In the genomic region with DNA sequence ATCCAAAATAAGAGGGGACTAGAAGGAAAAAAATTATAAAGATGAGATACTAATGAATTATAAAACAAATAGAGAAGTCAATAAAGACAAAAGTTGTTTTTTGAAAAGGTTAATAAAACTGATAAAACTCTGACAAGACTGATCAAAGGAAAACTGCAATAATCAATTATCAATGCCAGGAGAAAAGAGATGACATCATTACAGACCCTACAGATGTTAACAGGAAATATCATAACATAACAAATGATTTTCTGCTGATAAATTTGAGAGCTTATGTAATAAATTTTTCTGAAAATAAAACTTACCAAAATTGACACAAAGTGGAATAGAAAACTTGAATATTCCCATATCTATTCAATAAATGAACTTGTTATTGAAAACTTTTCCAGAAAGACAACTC, we compare ENCODE assay signal across 27 cellular contexts.
"Had no signal": no experiment of that assay in that cellular context is flagged by ENCODE, and none has a peak within 500 bp of the region (broad histone marks: within the 10 kb centered on the region; RNA-seq: fewer than 3 reads in every experiment).

No MANE protein-coding gene starts in this region.

- FAIRE-seq: urothelium cell line had no signal

- ATAC-seq: stimulated activated effector memory CD8-positive, alpha-beta T cell treated with anti-CD3 and anti-CD28 coated beads, Interleukin-12 subunit alpha, Interleukin-12 subunit beta, amount 100 ng/mL, for 72 hours; stimulated activated memory B cell treated with anti-CD40 and anti-IgM and Interleukin-4, amounts not matched to agents 10 μg/mL and 1 μg/mL and 100 μg/mL, for 72 hours; stimulated activated naive B cell treated with anti-CD40 and anti-IgM and Interleukin-4, amounts not matched to agents 10 μg/mL and 1 μg/mL and 100 μg/mL, for 72 hours; stimulated activated naive CD8-positive, alpha-beta T cell treated with anti-CD3 and anti-CD28 coated beads, Interleukin-15, amount 100 ng/mL, for 72 hours; stimulated activated naive CD8-positive, alpha-beta T cell treated with anti-CD3 and anti-CD28 coated beads, Interleukin-15, Interleukin-2, amounts not matched to agents 100 U/mL and 50 U/mL, for 24 hours; upper lobe of right lung had no signal

- H3K4me3 ChIP-seq: stomach, suprapubic skin, testis, thoracic aorta, thyroid gland, tibial artery, tibial nerve, transverse colon, upper lobe of left lung, upper lobe of right lung, uterus, vagina had no signal

- H3K4me1 ChIP-seq: stomach, suprapubic skin, testis, thyroid gland, tibial artery, tibial nerve, transverse colon, upper lobe of left lung, upper lobe of right lung, uterus, vagina had no signal

- H3K27ac ChIP-seq: stomach, suprapubic skin, testis, thoracic aorta, thyroid gland, tibial artery, tibial nerve, transverse colon, upper lobe of left lung, upper lobe of right lung, uterus, vagina had no signal

- H3K36me3 ChIP-seq: stomach, suprapubic skin, thoracic aorta, thyroid gland, tibial artery, tibial nerve, transverse colon, upper lobe of left lung, upper lobe of right lung, uterus, vagina had no signal

- H3K9me3 ChIP-seq: suprapubic skin, testis, thyroid gland, upper lobe of right lung, uterus, vagina had no signal

- H3K27me3 ChIP-seq: testis, thyroid gland, uterus, vagina had no signal

- DNase-seq: stimulated activated CD4-positive, alpha-beta T cell treated with anti-CD3 and anti-CD28 coated beads, Interleukin-2, amount 100 ng/mL, for 48 hours; stimulated activated CD4-positive, alpha-beta T cell treated with anti-CD3 and anti-CD28 coated beads, Interleukin-4, amount 100 ng/mL, for 1 hour; stimulated activated CD4-positive, alpha-beta T cell treated with anti-CD3 and anti-CD28 coated beads, Interleukin-4, amount 100 ng/mL, for 24 hours; stimulated activated CD4-positive, alpha-beta T cell treated with anti-CD3 and anti-CD28 coated beads, Interleukin-4, amount 100 ng/mL, for 4 hours; stimulated activated CD8-positive, alpha-beta memory T cell treated with anti-CD3 and anti-CD28 coated beads, Interleukin-4, amount 100 ng/mL, for 48 hours; stimulated activated naive B cell treated with anti-CD40 and anti-IgM and Interleukin-4, amounts not matched to agents 10 μg/mL and 1 μg/mL and 100 μg/mL, for 72 hours; stimulated activated naive CD4-positive, alpha-beta T cell; stimulated activated naive CD4-positive, alpha-beta T cell treated with Interleukin-2 at 50 U/mL for 16 hours; stimulated activated naive CD8-positive, alpha-beta T cell treated with anti-CD3 and anti-CD28 coated beads, Interleukin-15, amount 100 ng/mL, for 72 hours; stimulated activated naive CD8-positive, alpha-beta T cell treated with anti-CD3 and anti-CD28 coated beads, Interleukin-15, Interleukin-2, amounts not matched to agents 100 U/mL and 50 U/mL, for 24 hours; stomach; substantia nigra; thyroid gland; tibial artery; transverse colon; trophoblast cell; upper lobe of left lung; upper lobe of right lung; uterus had no signal
